In the genomic region with DNA sequence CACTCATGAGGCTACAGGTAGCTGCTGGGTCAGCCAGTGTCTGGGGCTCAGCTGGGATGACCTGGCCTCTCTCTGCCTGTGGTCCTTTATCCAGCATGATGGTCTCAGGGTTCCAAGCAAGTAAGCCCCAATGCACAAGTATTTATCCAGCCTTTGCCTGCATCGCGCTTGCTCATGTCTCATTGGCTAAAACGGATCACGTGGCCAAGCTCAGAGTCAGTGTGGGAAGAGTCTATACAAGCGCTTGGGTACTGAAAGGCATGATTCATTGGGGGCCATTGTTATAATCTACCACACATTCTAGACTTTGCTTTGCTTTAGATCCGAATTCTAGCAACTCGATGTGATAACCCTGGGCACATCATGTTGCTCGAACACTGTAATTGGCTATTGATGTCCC, we compare ENCODE assay signal across 1 cellular context.
TF ChIP-seq lines count a peak whose summit lies in the region.

No MANE protein-coding gene starts in this region.

TF ChIP-seq in HepG2, 621 proteins besides CTCF, POLR2A, EP300 and RAD21:
- TF ChIP-seq TSC22D2 (CRISPR knock-in tag; IDR thresholded peaks at IDR 0.05; ENCODE audit: borderline replicate concordance): no peak
- TF ChIP-seq MAFF (IDR thresholded peaks at IDR 0.05; ENCODE audit: low read depth, low read length): no peak
- no peak for TF ChIP-seq ZNF354B (CRISPR knock-in tag; IDR thresholded peaks at IDR 0.05)
- TF ChIP-seq NFIC (IDR thresholded peaks at IDR 0.05; ENCODE audit: low read length): no peak
- TF ChIP-seq USF2 (IDR thresholded peaks at IDR 0.05; ENCODE audit: low read depth, low read length): 0 out of 2 replicates have a peak, but pooled peaks have one; percentile 6
- TF ChIP-seq USF2 (CRISPR knock-in tag; IDR thresholded peaks at IDR 0.05; ENCODE audit: borderline replicate concordance): no peak
- TF ChIP-seq SMAD3 (CRISPR knock-in tag; IDR thresholded peaks at IDR 0.05): no peak
- no peak for TF ChIP-seq MTA3 (CRISPR knock-in tag; IDR thresholded peaks at IDR 0.05)
- no peak for TF ChIP-seq HINFP (CRISPR knock-in tag; IDR thresholded peaks at IDR 0.05; ENCODE audit: low read depth)
